ENCODE assay signal across 6 cellular contexts in genomic region chrY:22994791-22995190, GRCh38. TPM values are rescaled to one million over a fixed set of nuclear protein-coding genes. Genes with fewer than 3 reads are reported as not detected.
"Had no signal": no experiment of that assay in that cellular context is flagged by ENCODE, and none has a peak within 500 bp of the region (broad histone marks: within the 10 kb centered on the region; RNA-seq: fewer than 3 reads in every experiment).

No MANE protein-coding gene starts in this region.

RNA-seq across cellular contexts. Expression of gene BPY2, which starts 10.7 kb away (rescaled TPM):
- total RNA-seq: GM23338, H1, H9, HepG2, HT1080 had no signal
- polyA plus RNA-seq: GM23338, H1, HepG2, IgD-negative memory B cell had no signal
